ENCODE assay signal across 1 cellular context in genomic region chr3:188169826-188170455, GRCh38.
TF ChIP-seq lines count a peak whose summit lies in the region.

No MANE protein-coding gene starts in this region.

TF ChIP-seq in HepG2, 621 proteins besides CTCF, POLR2A, EP300 and RAD21 (continued from another document):
- TF ChIP-seq DR1 (CRISPR knock-in tag; IDR thresholded peaks at IDR 0.05) (no peak), ZNF3 (CRISPR knock-in tag; IDR thresholded peaks at IDR 0.05) (no peak), ZSCAN29 (CRISPR knock-in tag; conservative IDR thresholded peaks at IDR 0.05) (no peak), IKZF4 (CRISPR knock-in tag; IDR thresholded peaks at IDR 0.05; ENCODE audit: borderline replicate concordance, low read depth, not compliant biosample characterization) (no peak), ZBTB33 (CRISPR knock-in tag; IDR thresholded peaks at IDR 0.05) (peak; percentile 90), ZNF558 (CRISPR knock-in tag; IDR thresholded peaks at IDR 0.05; ENCODE audit: borderline replicate concordance) (no peak), NFIC (IDR thresholded peaks at IDR 0.05; ENCODE audit: low read length) (peak; percentile 11; the same call in 1 of the 2 replicates)
- TF ChIP-seq, protein P1, sequence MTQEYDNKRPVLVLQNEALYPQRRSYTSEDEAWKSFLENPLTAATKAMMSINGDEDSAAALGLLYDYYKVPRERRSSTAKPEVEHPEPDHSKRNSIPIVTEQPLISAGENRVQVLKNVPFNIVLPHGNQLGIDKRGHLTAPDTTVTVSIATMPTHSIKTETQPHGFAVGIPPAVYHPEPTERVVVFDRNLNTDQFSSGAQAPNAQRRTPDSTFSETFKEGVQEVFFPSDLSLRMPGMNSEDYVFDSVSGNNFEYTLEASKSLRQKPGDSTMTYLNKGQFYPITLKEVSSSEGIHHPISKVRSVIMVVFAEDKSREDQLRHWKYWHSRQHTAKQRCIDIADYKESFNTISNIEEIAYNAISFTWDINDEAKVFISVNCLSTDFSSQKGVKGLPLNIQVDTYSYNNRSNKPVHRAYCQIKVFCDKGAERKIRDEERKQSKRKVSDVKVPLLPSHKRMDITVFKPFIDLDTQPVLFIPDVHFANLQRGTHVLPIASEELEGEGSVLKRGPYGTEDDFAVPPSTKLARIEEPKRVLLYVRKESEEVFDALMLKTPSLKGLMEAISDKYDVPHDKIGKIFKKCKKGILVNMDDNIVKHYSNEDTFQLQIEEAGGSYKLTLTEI (CRISPR knock-in tag; conservative IDR thresholded peaks at IDR 0.05) = no peak
